13 cellular contexts compared by ENCODE assay signal in the genomic region with DNA sequence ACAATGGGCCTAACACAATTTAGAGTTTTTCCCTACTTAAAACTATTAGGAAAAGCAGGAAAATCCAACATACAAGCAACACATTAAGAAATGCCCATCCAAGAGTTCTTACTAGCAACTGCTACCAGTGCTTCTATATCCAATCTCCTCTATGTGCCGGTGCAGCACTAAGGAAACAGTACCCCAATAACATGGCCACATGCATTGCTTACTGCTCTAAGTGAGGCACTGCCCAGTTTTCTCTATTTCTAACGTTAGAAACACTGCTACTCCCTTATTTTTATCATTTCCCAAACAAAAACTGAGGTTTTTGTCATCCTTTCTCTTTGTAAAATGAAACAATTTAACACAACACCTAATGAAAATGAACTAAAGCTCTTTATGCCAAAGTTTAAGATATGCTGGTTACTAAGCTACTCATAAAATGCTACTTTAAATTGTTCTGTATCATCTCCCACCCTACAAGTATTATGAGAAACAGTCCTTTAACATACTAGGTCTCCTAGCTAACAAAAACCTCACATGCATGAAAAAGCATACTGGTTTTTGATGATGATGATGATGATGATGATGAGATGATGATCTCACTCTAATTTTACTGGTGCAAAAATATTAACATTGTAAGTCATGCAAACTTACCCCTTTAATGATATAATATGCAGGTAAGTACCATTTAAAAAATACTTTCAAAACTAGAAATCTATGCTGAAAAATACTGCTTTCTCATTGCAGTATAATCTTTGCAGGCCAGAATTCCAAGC.
DNase-seq lines count a peak whose midpoint lies in the region; FAIRE-seq and TF ChIP-seq lines count a peak whose summit lies in the region.
"Had no signal": no experiment of that assay in that cellular context is flagged by ENCODE, and none has a peak within 500 bp of the region (broad histone marks: within the 10 kb centered on the region; RNA-seq: fewer than 3 reads in every experiment).

No MANE protein-coding gene starts in this region.

- no peaks in the 10 kb centered on the region for H3K27me3 Mint-ChIP-seq in activated naive CD8-positive, alpha-beta T cell
- no peaks in the 10 kb centered on the region for H3K27me3 Mint-ChIP-seq in activated naive CD8-positive, alpha-beta T cell treated with anti-CD3 and anti-CD28 coated beads for 36 hours
- H3K27me3 Mint-ChIP-seq: activated CD4-positive, alpha-beta memory T cell treated with anti-CD3 and anti-CD28 coated beads, Interleukin-2, amount 10 ng/mL, durations not matched to agents 7 days and 5 days had no signal

- peaks cover 36% of the 10 kb centered on the region for H3K36me3 Mint-ChIP-seq in activated naive CD8-positive, alpha-beta T cell
- peaks cover 34% of the 10 kb centered on the region for H3K36me3 Mint-ChIP-seq in activated naive CD8-positive, alpha-beta T cell treated with anti-CD3 and anti-CD28 coated beads for 36 hours

- no peak overlapping the region for H3K9ac ChIP-seq in smooth muscle cell (ENCODE audit: low read depth)
- H3K9ac ChIP-seq in kidney (ENCODE audit: low read length in 2 of 2), result no peak overlapping the region

- H3K27ac ChIP-seq in smooth muscle cell (ENCODE audit: low read depth) (peak overlapping the region; percentile 56), kidney (ENCODE audit: low read depth in 2 of 2, low read length in 2 of 2) (no peak overlapping the region)
- H3K27ac ChIP-seq: SJCRH30, vagina had no signal

- no peaks in the 10 kb centered on the region for H4K20me1 ChIP-seq in smooth muscle cell (ENCODE audit: low read depth)

- H2AFZ ChIP-seq in smooth muscle cell (ENCODE audit: low read depth), result no peak overlapping the region

- WGBS in smooth muscle cell (ENCODE audit: low lambda C conversion rate), result 69% methylated on average over 2 of the region's 2 CpGs

- no peak for DNase-seq in activated naive CD8-positive, alpha-beta T cell treated with anti-CD3 and anti-CD28 coated beads for 36 hours
- no peak for DNase-seq in fibroblast of the aortic adventitia (ENCODE audit: low read depth)
- no peak for DNase-seq in smooth muscle cell (lab: John Stamatoyannopoulos, UW; ENCODE audit: unreplicated experiment)
- no peak for DNase-seq in hepatic stellate cell (ENCODE audit: low spot score)
- no peak for DNase-seq in medulla oblongata (ENCODE audit: extremely low spot score)
- no peak for DNase-seq in kidney
- DNase-seq: activated CD4-positive, alpha-beta memory T cell treated with anti-CD3 and anti-CD28 coated beads, Interleukin-2, amount 10 ng/mL, durations not matched to agents 7 days and 5 days; activated gamma-delta T cell; natural killer cell had no signal

- H3K79me2 ChIP-seq in smooth muscle cell (ENCODE audit: low read depth), result peaks cover 29% of the 10 kb centered on the region

- H3K4me1 Mint-ChIP-seq in activated naive CD8-positive, alpha-beta T cell (ENCODE audit: low read depth), result peaks cover 8% of the 10 kb centered on the region
- H3K4me1 Mint-ChIP-seq in activated naive CD8-positive, alpha-beta T cell treated with anti-CD3 and anti-CD28 coated beads for 36 hours, result peaks cover 12% of the 10 kb centered on the region

- H3K9me3 ChIP-seq in smooth muscle cell (replicated peaks; ENCODE audit: low read depth), result no peaks in the 10 kb centered on the region
- H3K9me3 ChIP-seq in kidney (ENCODE audit: control insufficient read depth in 1 of 2, low read length in 2 of 2), result no peaks in the 10 kb centered on the region
- H3K9me3 ChIP-seq: SJCRH30, vagina had no signal

- FAIRE-seq in kidney (lab: Jason Lieb, UNC), result no peak

- intact Hi-C loops in kidney (cut with DNase I), result no loop called here

- H3K36me3 ChIP-seq in smooth muscle cell (ENCODE audit: low read depth), result no peaks in the 10 kb centered on the region
- H3K36me3 ChIP-seq in kidney (ENCODE audit: control insufficient read depth in 1 of 2, insufficient read depth in 2 of 2, low read length in 2 of 2), result no peaks in the 10 kb centered on the region

- no peaks in the 10 kb centered on the region for H3K27me3 ChIP-seq in smooth muscle cell (ENCODE audit: low read depth)
- H3K27me3 ChIP-seq: SJCRH30, vagina had no signal

- TF ChIP-seq CTCF in WI38 (IDR thresholded peaks at IDR 0.05; ENCODE audit: low read depth, low read length) (no peak), fibroblast of the aortic adventitia (IDR thresholded peaks at IDR 0.05; ENCODE audit: insufficient read depth, low read length) (no peak), smooth muscle cell (IDR thresholded peaks at IDR 0.05; ENCODE audit: borderline replicate concordance, insufficient read depth, poor library complexity, severe bottlenecking) (no peak), kidney (IDR thresholded peaks at IDR 0.05; ENCODE audit: borderline replicate concordance, extremely low read depth, insufficient read depth) (no peak)

- H3K4me3 Mint-ChIP-seq in activated naive CD8-positive, alpha-beta T cell, result peak overlapping the region; percentile 1
- H3K4me3 Mint-ChIP-seq in activated naive CD8-positive, alpha-beta T cell treated with anti-CD3 and anti-CD28 coated beads for 36 hours, result no peak overlapping the region
- H3K4me3 Mint-ChIP-seq: activated CD4-positive, alpha-beta memory T cell treated with anti-CD3 and anti-CD28 coated beads, Interleukin-2, amount 10 ng/mL, durations not matched to agents 7 days and 5 days; natural killer cell had no signal

- no peak overlapping the region for H3K27ac Mint-ChIP-seq in activated naive CD8-positive, alpha-beta T cell
- no peak overlapping the region for H3K27ac Mint-ChIP-seq in activated naive CD8-positive, alpha-beta T cell treated with anti-CD3 and anti-CD28 coated beads for 36 hours
- H3K27ac Mint-ChIP-seq: activated CD4-positive, alpha-beta memory T cell treated with anti-CD3 and anti-CD28 coated beads, Interleukin-2, amount 10 ng/mL, durations not matched to agents 7 days and 5 days; natural killer cell had no signal

- H3K9me3 Mint-ChIP-seq in activated naive CD8-positive, alpha-beta T cell (ENCODE audit: low read depth), result no peaks in the 10 kb centered on the region
- no peaks in the 10 kb centered on the region for H3K9me3 Mint-ChIP-seq in activated naive CD8-positive, alpha-beta T cell treated with anti-CD3 and anti-CD28 coated beads for 36 hours
- H3K9me3 Mint-ChIP-seq: activated CD4-positive, alpha-beta memory T cell treated with anti-CD3 and anti-CD28 coated beads, Interleukin-2, amount 10 ng/mL, durations not matched to agents 7 days and 5 days; natural killer cell had no signal

- peaks cover 7% of the 10 kb centered on the region for H3F3A ChIP-seq in smooth muscle cell (ENCODE audit: low read depth)

- H3K4me1 ChIP-seq in smooth muscle cell (ENCODE audit: low read depth) (peaks cover 26% of the 10 kb centered on the region), kidney (ENCODE audit: control insufficient read depth in 1 of 2, insufficient read depth in 1 of 2, low read depth in 1 of 2, low read length in 2 of 2) (no peaks in the 10 kb centered on the region)
- H3K4me1 ChIP-seq: SJCRH30 had no signal

- H3K4me2 ChIP-seq in smooth muscle cell, result peak overlapping the region; percentile 79

- peak overlapping the region; percentile 43 for H3K4me3 ChIP-seq in WI38 (ENCODE audit: low read depth, low read length)
- H3K4me3 ChIP-seq in fibroblast of the aortic adventitia (ENCODE audit: low read depth, low read length), result peak overlapping the region; percentile 53
- H3K4me3 ChIP-seq in smooth muscle cell, result peak overlapping the region; percentile 38
- H3K4me3 ChIP-seq in kidney (ENCODE audit: low read length in 2 of 2), result no peak overlapping the region
- H3K4me3 ChIP-seq: SJCRH30, vagina had no signal

Comparison
In these comparisons a context has a peak if more than half of its experiments do, and no peak if none do; other contexts are left out.
1. H3K4me3 ChIP-seq: peak in WI38 (single experiment), fibroblast of the aortic adventitia (single experiment) and smooth muscle cell (single experiment); none in kidney (0 of 2).